Comparison of ENCODE assay signal across 8 cellular contexts in the genomic region with DNA sequence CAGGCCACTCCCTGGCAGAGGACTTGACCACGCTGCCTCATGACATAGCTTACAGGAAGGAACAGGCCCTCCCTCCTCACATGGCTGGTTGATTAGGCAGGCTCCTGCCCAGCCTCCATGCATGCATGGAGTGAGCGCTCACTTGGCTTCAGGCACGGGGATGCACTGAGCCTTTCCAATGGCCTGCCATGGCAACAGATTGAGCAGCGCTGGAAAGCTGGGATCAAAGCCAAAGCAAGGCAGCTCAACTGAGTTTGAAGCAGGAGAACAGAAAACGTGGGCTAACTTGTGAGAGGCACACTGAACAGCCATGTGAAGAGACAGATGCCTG. TPM values are rescaled to one million over a fixed set of nuclear protein-coding genes. Genes with fewer than 3 reads are reported as not detected.
DNase-seq lines count a peak whose midpoint lies in the region; ATAC-seq and TF ChIP-seq lines count a peak whose summit lies in the region.

No MANE protein-coding gene starts in this region.

- H3K36me3 ChIP-seq in GM23248 (ENCODE audit: low read depth) = peaks cover 94% of the 10 kb centered on the region

- no peak for TF ChIP-seq CTCF in VCaP (conservative IDR thresholded peaks at IDR 0.05)

- H3K4me1 ChIP-seq in GM23248 (ENCODE audit: insufficient read depth) = peaks cover 20% of the 10 kb centered on the region

- H3K4me2 ChIP-seq in GM23248 (ENCODE audit: unreplicated experiment) = peak overlapping the region; percentile 22

- ATAC-seq in sciatic nerve (peak; percentile 53), HG03095 (IDR thresholded peaks at IDR 0.05; ENCODE audit: unreplicated experiment) (no peak)

- H2AFZ ChIP-seq in GM23248 = no peak overlapping the region

- WGBS in GM23248 (ENCODE audit: low coverage in 1 of 2, low lambda C conversion rate in 2 of 2, missing lambda C conversion rate in 2 of 2), 2 experiments = 18 to 29% methylated on average over 5 of the region's 5 CpGs

- peaks cover 54% of the 10 kb centered on the region for H3K79me2 ChIP-seq in GM23248 (ENCODE audit: insufficient read depth)

- no peaks in the 10 kb centered on the region for H3K9me3 Mint-ChIP-seq in activated naive CD4-positive, alpha-beta T cell treated with anti-CD3 and anti-CD28 coated beads, Interleukin-2, amount 10 ng/mL, durations not matched to agents 7 days and 5 days

- peaks cover 17% of the 10 kb centered on the region for H3K4me1 Mint-ChIP-seq in activated naive CD4-positive, alpha-beta T cell treated with anti-CD3 and anti-CD28 coated beads, Interleukin-2, amount 10 ng/mL, durations not matched to agents 7 days and 5 days

- H3K4me3 ChIP-seq in GM23248 = no peak overlapping the region

- peaks cover 85% of the 10 kb centered on the region for H3K36me3 Mint-ChIP-seq in activated naive CD4-positive, alpha-beta T cell treated with anti-CD3 and anti-CD28 coated beads, Interleukin-2, amount 10 ng/mL, durations not matched to agents 7 days and 5 days

- no peak overlapping the region for H3K4me3 Mint-ChIP-seq in activated naive CD4-positive, alpha-beta T cell treated with anti-CD3 and anti-CD28 coated beads, Interleukin-2, amount 10 ng/mL, durations not matched to agents 7 days and 5 days

- H3K9me2 ChIP-seq in GM23248 (ENCODE audit: insufficient read depth) = no peaks in the 10 kb centered on the region

- intact Hi-C loops in sciatic nerve (cut with DNase I) = no loop called here

- peak overlapping the region; percentile 37 for H3K9ac ChIP-seq in GM23248

- peak; percentile 94 for DNase-seq in GM23248
- DNase-seq in glomerular endothelial cell (ENCODE audit: extremely low read depth, low read depth, low spot score) = peak; percentile 52
- DNase-seq in sciatic nerve (ENCODE audit: low spot score) = no peak
- DNase-seq in NCI-H146 treated with DMSO at 0.1 percent for 48 hours (lab: John Stamatoyannopoulos, UW; ENCODE audit: unreplicated experiment) = no peak
- no peak for DNase-seq in stimulated activated naive CD4-positive, alpha-beta T cell (lab: John Stamatoyannopoulos, UW)
- DNase-seq in activated naive CD4-positive, alpha-beta T cell treated with anti-CD3 and anti-CD28 coated beads, Interleukin-2, amount 10 ng/mL, durations not matched to agents 7 days and 5 days = no peak

- H3K9me3 ChIP-seq in GM23248 (ENCODE audit: low read depth) = no peaks in the 10 kb centered on the region

- CTCF ChIA-PET in activated naive CD4-positive, alpha-beta T cell treated with anti-CD3 and anti-CD28 coated beads, Interleukin-2, amount 10 ng/mL, durations not matched to agents 7 days and 5 days (lab: Charles Lee) = no interaction called here

- H3F3A ChIP-seq in GM23248 (ENCODE audit: insufficient read depth) = peaks cover 99% of the 10 kb centered on the region

- no peak overlapping the region for H3K27ac Mint-ChIP-seq in activated naive CD4-positive, alpha-beta T cell treated with anti-CD3 and anti-CD28 coated beads, Interleukin-2, amount 10 ng/mL, durations not matched to agents 7 days and 5 days

- H3K27me3 Mint-ChIP-seq in activated naive CD4-positive, alpha-beta T cell treated with anti-CD3 and anti-CD28 coated beads, Interleukin-2, amount 10 ng/mL, durations not matched to agents 7 days and 5 days = peaks cover 9% of the 10 kb centered on the region

- in situ Hi-C loops in GM23248 (cut with MboI) = no loop called here

- H3K27me3 ChIP-seq in GM23248 (replicated peaks; ENCODE audit: insufficient read depth) = no peaks in the 10 kb centered on the region

- H3K27ac ChIP-seq in GM23248 (peak overlapping the region; percentile 61), VCaP (peak overlapping the region; percentile 42)

- peaks cover 17% of the 10 kb centered on the region for H4K20me1 ChIP-seq in GM23248 (ENCODE audit: insufficient read depth)

RNA-seq across cellular contexts. Expression of a gene that starts 5.9 kb away (rescaled TPM):
- total RNA-seq in GM23248 (2014; rRNA removed; shearing (Covaris generic)) = not detected in 2 replicates
- not detected in 2 replicates for polyA plus RNA-seq in GM23248 (2016; fragmentation: Nextera tagmentation; extraction: Ambion mirVana)
- not detected in 2 replicates for total RNA-seq in glomerular endothelial cell
- 6.7 TPM for total RNA-seq in sciatic nerve

RNA-seq across cellular contexts. Expression of a gene that starts 27.5 kb away (rescaled TPM):
- total RNA-seq in GM23248 (2014; rRNA removed; shearing (Covaris generic)) = 2,534 and 2,557 TPM in 2 replicates
- 2,427 and 2,525 TPM in 2 replicates for polyA plus RNA-seq in GM23248 (2016; fragmentation: Nextera tagmentation; extraction: Ambion mirVana)
- total RNA-seq in glomerular endothelial cell = 849 and 1,181 TPM in 2 replicates
- 385 TPM for total RNA-seq in sciatic nerve

Comparison
In these comparisons a context has a peak if more than half of its experiments do, and no peak if none do; other contexts are left out.
1. DNase-seq: peak in GM23248 (single experiment) and glomerular endothelial cell (single experiment); none in sciatic nerve (single experiment), NCI-H146 treated with DMSO at 0.1 percent for 48 hours (single experiment), stimulated activated naive CD4-positive, alpha-beta T cell (0 of 6) and activated naive CD4-positive, alpha-beta T cell treated with anti-CD3 and anti-CD28 coated beads, Interleukin-2, amount 10 ng/mL, durations not matched to agents 7 days and 5 days (single experiment).